ENCODE assay signal across 1 cellular context in genomic region chr1:89884718-89885596, GRCh38.
TF ChIP-seq lines count a peak whose summit lies in the region.

No MANE protein-coding gene starts in this region.

TF ChIP-seq in SK-N-SH, 30 proteins besides CTCF, POLR2A, EP300 and RAD21 (continued from another document):
- TF ChIP-seq ZBTB33 (IDR thresholded peaks at IDR 0.05; ENCODE audit: borderline replicate concordance, low read depth) (no peak), EZH2phosphoT487 (IDR thresholded peaks at IDR 0.05; ENCODE audit: borderline replicate concordance, low read depth) (no peak), GABPA (IDR thresholded peaks at IDR 0.05; ENCODE audit: low read depth) (no peak), TAF1 (IDR thresholded peaks at IDR 0.05; ENCODE audit: borderline replicate concordance, low read depth, low read length) (no peak), FOSL2 (IDR thresholded peaks at IDR 0.05; ENCODE audit: borderline replicate concordance, low read depth) (peak; percentile 58; the same call in 1 of the 2 replicates), ELF1 (IDR thresholded peaks at IDR 0.05) (no peak)
